11 cellular contexts compared by ENCODE assay signal in genomic region chr3:52193059-52193458, GRCh38. TPM values are rescaled to one million over a fixed set of nuclear protein-coding genes. Genes with fewer than 3 reads are reported as not detected.
DNase-seq lines count a peak whose midpoint lies in the region; ATAC-seq and TF ChIP-seq lines count a peak whose summit lies in the region.
"Had no signal": no experiment of that assay in that cellular context is flagged by ENCODE, and none has a peak within 500 bp of the region (broad histone marks: within the 10 kb centered on the region; RNA-seq: fewer than 3 reads in every experiment).

No MANE protein-coding gene starts in this region.

- CTCF ChIA-PET in HEK293T (lab: Yijun Ruan, JAX), result no interaction called here

- DNase-seq in EL (peak; percentile 75), Peyer's patch (peak in 2 of 3 donors; percentile 77 to 87), fibroblast of pulmonary artery (ENCODE audit: low read depth) (peak; percentile 40), pons (ENCODE audit: low spot score) (peak; percentile 80), DMS79 (lab: John Stamatoyannopoulos, UW) (no peak), HEK293T (ENCODE audit: extremely low spot score) (no peak)
- DNase-seq in stimulated activated CD4-positive, alpha-beta T cell treated with anti-CD3 and anti-CD28 coated beads, Interleukin-15, amount 100 ng/mL, for 24 hours, result no peak
- DNase-seq: NCI-H2107; stimulated activated naive CD4-positive, alpha-beta T cell treated with Interleukin-2 at 50 U/mL for 16 hours had no signal

- peak overlapping the region in 1 of 4 donors; percentile 10 for H3K27ac ChIP-seq in Peyer's patch

- H3K4me3 ChIP-seq in Peyer's patch, result no peak overlapping the region
- no peak overlapping the region for H3K4me3 ChIP-seq in fibroblast of pulmonary artery (replicated peaks; ENCODE audit: low read depth, low read length)

- peaks cover 3 to 43% (median 11%) of the 10 kb centered on the region in 4 donors for H3K4me1 ChIP-seq in Peyer's patch

- POLR2A ChIA-PET in HEK293T (lab: Yijun Ruan, JAX), result interaction anchor here (0.7 to 0.8 kb wide), 2 partner anchors 38 kb away, joined by 3 read pairs; partner anchors contain the start of gene POC1A

- ATAC-seq in GM21381 (IDR thresholded peaks at IDR 0.05; ENCODE audit: unreplicated experiment), result no peak
- ATAC-seq: esophagus mucosa had no signal

- TF ChIP-seq CTCF in Peyer's patch (IDR thresholded peaks at IDR 0.05) (no peak), fibroblast of pulmonary artery (IDR thresholded peaks at IDR 0.05; ENCODE audit: low read length, missing control alignments) (no peak)

- TF ChIP-seq POLR2A in Peyer's patch (IDR thresholded peaks at IDR 0.05), result no peak

- no peaks in the 10 kb centered on the region for H3K9me3 ChIP-seq in Peyer's patch

- H3K36me3 ChIP-seq in Peyer's patch, result no peaks in the 10 kb centered on the region

- H3K27me3 ChIP-seq in Peyer's patch, result no peaks in the 10 kb centered on the region

TF ChIP-seq in HEK293T, 16 proteins besides CTCF, POLR2A, EP300 and RAD21:
- TF ChIP-seq FOXA1 (IDR thresholded peaks at IDR 0.05), result no peak
- TF ChIP-seq TARDBP (IDR thresholded peaks at IDR 0.05), result no peak

RNA-seq across cellular contexts. Expression of gene ALAS1, which starts 4.9 kb away (rescaled TPM):
- total RNA-seq in Peyer's patch, result 10 to 100 TPM; 73.3 to 92.8 (median 89.8) TPM

RNA-seq across cellular contexts. Expression of gene TLR9, which starts 32.4 kb away (rescaled TPM):
- total RNA-seq in Peyer's patch, result 1 to 10 TPM in 1 of 4 donors, under 1 TPM in 1, not detected in 2; 0.27 to 1.7 TPM

RNA-seq across cellular contexts. Expression of gene POC1A, which starts 38.8 kb away (rescaled TPM):
- 1 to 10 TPM; 3.4 to 9.3 (median 6.5) TPM for total RNA-seq in Peyer's patch

RNA-seq across cellular contexts. Expression of gene TWF2, which starts 45.9 kb away (rescaled TPM):
- total RNA-seq in Peyer's patch, result 10 to 100 TPM; 46.2 to 68.8 (median 59.3) TPM

RNA-seq across cellular contexts. Expression of gene PPM1M, which starts 52.5 kb away (rescaled TPM):
- total RNA-seq in Peyer's patch, result 10 to 100 TPM in 1 of 4 donors, 1 to 10 TPM in 3; 4.0 to 32.2 (median 6.7) TPM

Comparison
In these comparisons a context has a peak if more than half of its experiments do, and no peak if none do; other contexts are left out.
1. DNase-seq: peak in EL (single experiment), Peyer's patch (2 of 3), fibroblast of pulmonary artery (single experiment) and pons (single experiment); none in stimulated activated CD4-positive, alpha-beta T cell treated with anti-CD3 and anti-CD28 coated beads, Interleukin-15, amount 100 ng/mL, for 24 hours (single experiment), DMS79 (single experiment) and HEK293T (single experiment).